ENCODE assay signal across 1 cellular context in the genomic region with DNA sequence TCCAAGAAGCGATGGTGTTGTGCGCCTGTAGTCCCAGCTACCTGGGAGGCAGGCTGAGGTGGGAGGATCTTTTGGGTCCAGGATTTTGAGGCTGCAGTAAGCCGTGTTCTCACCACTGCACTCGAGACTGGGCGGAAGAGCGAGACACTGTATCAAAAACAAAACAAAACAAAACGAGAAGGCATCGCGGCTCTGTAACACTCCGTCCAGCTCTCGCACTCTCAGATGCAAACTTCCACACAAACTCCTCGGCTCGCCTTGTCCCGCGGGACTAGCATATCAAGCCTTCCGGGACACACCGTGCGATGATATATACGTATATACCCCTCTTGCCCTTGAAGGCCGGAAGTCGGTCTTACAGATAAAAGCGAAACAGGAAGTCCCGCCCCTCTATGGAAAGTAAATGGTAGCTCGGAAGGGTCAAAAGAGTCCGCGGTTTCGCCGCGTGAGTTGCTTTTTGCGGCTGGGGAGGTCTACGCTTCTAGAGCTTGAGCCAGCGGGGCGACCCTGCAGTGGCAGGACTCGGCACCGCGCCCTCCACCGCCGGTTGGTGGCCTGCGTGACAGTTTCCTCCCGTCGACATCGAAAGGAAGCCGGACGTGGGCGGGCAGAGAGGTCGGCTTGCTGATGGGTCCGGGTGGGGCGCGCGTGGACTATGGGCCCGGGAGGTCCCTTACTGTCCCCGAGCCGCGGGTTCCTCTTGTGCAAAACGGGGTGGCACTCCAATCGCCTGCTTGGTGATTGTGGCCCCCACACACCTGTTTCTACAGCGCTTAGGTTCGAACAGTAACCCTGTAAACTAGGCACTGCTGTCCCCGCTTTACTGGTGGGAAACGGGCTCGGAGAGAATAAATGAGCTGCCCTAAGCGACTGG.
TF ChIP-seq lines count a peak whose summit lies in the region.

A gene with protein sequence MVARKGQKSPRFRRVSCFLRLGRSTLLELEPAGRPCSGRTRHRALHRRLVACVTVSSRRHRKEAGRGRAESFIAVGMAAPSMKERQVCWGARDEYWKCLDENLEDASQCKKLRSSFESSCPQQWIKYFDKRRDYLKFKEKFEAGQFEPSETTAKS (plus strand): TSS at position 393 of the 874 bp plus-strand sequence. CDS start 11 bp downstream, at position 404.

TF ChIP-seq in GM23338, 12 proteins besides CTCF, POLR2A, EP300 and RAD21:
- no peak for TF ChIP-seq ZNF331 (CRISPR knock-in tag; IDR thresholded peaks at IDR 0.05; ENCODE audit: low read depth)
- TF ChIP-seq ZNF462 (CRISPR knock-in tag; IDR thresholded peaks at IDR 0.05), result no peak
- no peak for TF ChIP-seq REST (IDR thresholded peaks at IDR 0.05; ENCODE audit: unreplicated experiment)
- no peak for TF ChIP-seq EZH2phosphoT487 (IDR thresholded peaks at IDR 0.05; ENCODE audit: unreplicated experiment)
- TF ChIP-seq NANOG (IDR thresholded peaks at IDR 0.05; ENCODE audit: borderline replicate concordance), result no peak
- TF ChIP-seq POLR2AphosphoS5 (IDR thresholded peaks at IDR 0.05; ENCODE audit: low read depth), result peak; percentile 96
- TF ChIP-seq STAT1 (IDR thresholded peaks at IDR 0.05; ENCODE audit: unreplicated experiment), result no peak
- no peak for TF ChIP-seq JUNB (IDR thresholded peaks at IDR 0.05; ENCODE audit: unreplicated experiment)
- TF ChIP-seq EZH2 (IDR thresholded peaks at IDR 0.05; ENCODE audit: low read depth, unreplicated experiment), result no peak
- no peak for TF ChIP-seq ZNF114 (CRISPR knock-in tag; IDR thresholded peaks at IDR 0.05)
- TF ChIP-seq, protein P1, sequence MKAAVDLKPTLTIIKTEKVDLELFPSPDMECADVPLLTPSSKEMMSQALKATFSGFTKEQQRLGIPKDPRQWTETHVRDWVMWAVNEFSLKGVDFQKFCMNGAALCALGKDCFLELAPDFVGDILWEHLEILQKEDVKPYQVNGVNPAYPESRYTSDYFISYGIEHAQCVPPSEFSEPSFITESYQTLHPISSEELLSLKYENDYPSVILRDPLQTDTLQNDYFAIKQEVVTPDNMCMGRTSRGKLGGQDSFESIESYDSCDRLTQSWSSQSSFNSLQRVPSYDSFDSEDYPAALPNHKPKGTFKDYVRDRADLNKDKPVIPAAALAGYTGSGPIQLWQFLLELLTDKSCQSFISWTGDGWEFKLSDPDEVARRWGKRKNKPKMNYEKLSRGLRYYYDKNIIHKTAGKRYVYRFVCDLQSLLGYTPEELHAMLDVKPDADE (IDR thresholded peaks at IDR 0.05), result peak; percentile 70; the same call in 1 of the 2 replicates
- peak; percentile 30; the same call in 1 of the 2 replicates for TF ChIP-seq CREB1 (CRISPR knock-in tag; IDR thresholded peaks at IDR 0.05; ENCODE audit: low read depth)
